ENCODE assay signal across 21 cellular contexts in genomic region chr6:31742894-31743293, GRCh38. TPM values are rescaled to one million over a fixed set of nuclear protein-coding genes. Genes with fewer than 3 reads are reported as not detected.
A peak's percentile ranks its signal among the peaks of the same experiment; 100 is the strongest.
DNase-seq lines count a peak whose midpoint lies in the region; ATAC-seq, FAIRE-seq and TF ChIP-seq lines count a peak whose summit lies in the region.
"Had no signal": no experiment of that assay in that cellular context is flagged by ENCODE, and none has a peak within 500 bp of the region (broad histone marks: within the 10 kb centered on the region; RNA-seq: fewer than 3 reads in every experiment).

No MANE protein-coding gene starts in this region.

- H3K4me1 Mint-ChIP-seq in nephron progenitor cell = peaks cover 86% of the 10 kb centered on the region

- FAIRE-seq in HepG2 (lab: Jason Lieb, UNC) = no peak
- FAIRE-seq: GM12891, GM18507 had no signal

- H3K4me3 ChIP-seq in HepG2 (replicated peaks in 1 of 3; ENCODE audit: insufficient read depth in 1 of 3, low read depth in 2 of 3, low read length in 3 of 3) (no peak overlapping the region), right lobe of liver (no peak overlapping the region), adrenal gland (no peak overlapping the region)
- H3K4me3 ChIP-seq: GM23248, MG63 had no signal

- peak overlapping the region; percentile 87 for H3K27ac Mint-ChIP-seq in nephron progenitor cell

- no peak for TF ChIP-seq POLR2A in HepG2 (IDR thresholded peaks at IDR 0.05; ENCODE audit: insufficient read depth in 1 of 2, low read depth in 2 of 2, low read length in 2 of 2)
- TF ChIP-seq POLR2A in right lobe of liver (IDR thresholded peaks at IDR 0.05) = no peak
- no peak for TF ChIP-seq POLR2A in adrenal gland (IDR thresholded peaks at IDR 0.05)

- H3K4me2 ChIP-seq in HepG2 (ENCODE audit: low read depth, low read length) = no peak overlapping the region

- WGBS in HepG2 (ENCODE audit: low lambda C conversion rate) = 96% methylated on average over 3 of the region's 3 CpGs
- 92% methylated on average over 3 of the region's 3 CpGs for WGBS in right lobe of liver (ENCODE audit: insufficient coverage, low coverage, low lambda C conversion rate, missing lambda C conversion rate)
- 91 to 95% (median 94%) methylated on average over 3 of the region's 3 CpGs for whole genome bisulfite sequencing in adrenal gland, 4 donors

- H3K9me3 Mint-ChIP-seq in nephron progenitor cell = no peaks in the 10 kb centered on the region

- ATAC-seq in HepG2 (no peak), right lobe of liver (no peak), HG03196 (IDR thresholded peaks at IDR 0.05; ENCODE audit: unreplicated experiment) (no peak)

- H3K4me1 ChIP-seq in HepG2 (ENCODE audit: insufficient read depth, low read length) = peaks cover 65% of the 10 kb centered on the region
- peaks cover 0 to 21% (median 0%) of the 10 kb centered on the region in 4 donors for H3K4me1 ChIP-seq in right lobe of liver
- H3K4me1 ChIP-seq in adrenal gland (replicated peaks in 1 of 2) = peaks cover 10 to 24% of the 10 kb centered on the region in 2 donors

- H4K20me1 ChIP-seq in HepG2 (ENCODE audit: insufficient read depth, low read length) = no peaks in the 10 kb centered on the region

- no peak overlapping the region for H3K4me3 Mint-ChIP-seq in nephron progenitor cell

- no peak for TF ChIP-seq RAD21 in HepG2 (CRISPR knock-in tag; IDR thresholded peaks at IDR 0.05)

- intact Hi-C loops in HepG2 (cut with micrococcal nuclease; ENCODE audit: unreplicated experiment) = no loop called here
- intact Hi-C loops in right lobe of liver (cut with DNase I) = no loop called here
- intact Hi-C loops in adrenal gland (cut with DNase I) = no loop called here

- POLR2A ChIA-PET in HepG2 (lab: Yijun Ruan, JAX) = no interaction called here

- H3K27ac ChIP-seq in HepG2 (ENCODE audit: extremely low read length, insufficient read depth, low read length) = no peak overlapping the region
- H3K27ac ChIP-seq in right lobe of liver = no peak overlapping the region
- no peak overlapping the region for H3K27ac ChIP-seq in adrenal gland
- H3K27ac ChIP-seq: C4-2B, GM23248 had no signal

- no peaks in the 10 kb centered on the region; a peak in 1 of 5 replicates for H3K27me3 ChIP-seq in HepG2 (ENCODE audit: control insufficient read depth in 1 of 2, insufficient read depth in 2 of 2, low read length in 2 of 2)
- no peaks in the 10 kb centered on the region for H3K27me3 ChIP-seq in right lobe of liver
- H3K27me3 ChIP-seq in adrenal gland = no peaks in the 10 kb centered on the region
- H3K27me3 ChIP-seq: MG63 had no signal

- H3K36me3 Mint-ChIP-seq in nephron progenitor cell (ENCODE audit: low read depth) = peaks cover 30% of the 10 kb centered on the region

- H3K36me3 ChIP-seq in HepG2 (replicated peaks in 1 of 2; ENCODE audit: control insufficient read depth in 1 of 2, insufficient read depth in 2 of 2, low read length in 2 of 2) = peaks cover 0 to 6% of the 10 kb centered on the region in 2 experiments; a peak in 3 of 5 replicates
- H3K36me3 ChIP-seq in right lobe of liver = no peaks in the 10 kb centered on the region
- no peaks in the 10 kb centered on the region for H3K36me3 ChIP-seq in adrenal gland (replicated peaks in 1 of 2)

- CTCF ChIA-PET in HepG2 (lab: Yijun Ruan, JAX; ENCODE audit: low intra/inter-chr PET ratio, low total read pairs) = no interaction called here

- H2AFZ ChIP-seq in HepG2 (ENCODE audit: low read length) = no peak overlapping the region
- H2AFZ ChIP-seq: GM23248 had no signal

- H3K79me2 ChIP-seq in HepG2 (ENCODE audit: insufficient read depth, low read length) = no peaks in the 10 kb centered on the region

- in situ Hi-C loops in HepG2 (cut with HindIII; ENCODE audit: extremely low pct_ligation_motif_present, low pct_unique_long_range_greater_than_20kb) = no loop called here

- TF ChIP-seq EP300 in HepG2 (IDR thresholded peaks at IDR 0.05; ENCODE audit: low read depth in 2 of 2, low read length in 2 of 2) (no peak), HepG2 (CRISPR knock-in tag; IDR thresholded peaks at IDR 0.05; ENCODE audit: borderline replicate concordance) (no peak)

- H3K9ac ChIP-seq in HepG2 (ENCODE audit: insufficient read depth, low read depth, low read length) = no peak overlapping the region
- H3K9ac ChIP-seq: GM23248 had no signal

- no peak for DNase-seq in HepG2 (ENCODE audit: low spot score)
- DNase-seq in right lobe of liver = no peak
- no peak for DNase-seq in nephron progenitor cell
- DNase-seq in adrenal gland = no peak
- no peak for DNase-seq in putamen (ENCODE audit: low spot score)
- DNase-seq: DMS 273 treated with DMSO at 0.1 percent for 48 hours, GF-D8, GM23248, HCEC 1CT, MG63, NCI-H1092, NCI-H146, NCI-H2081, NCI-H510A, NCI-H774, RPMI8226 had no signal

- TF ChIP-seq CTCF in HepG2 (CRISPR knock-in tag; IDR thresholded peaks at IDR 0.05) = no peak
- no peak for TF ChIP-seq CTCF in right lobe of liver (IDR thresholded peaks at IDR 0.05)
- no peak for TF ChIP-seq CTCF in nephron progenitor cell (IDR thresholded peaks at IDR 0.05)
- no peak for TF ChIP-seq CTCF in adrenal gland (IDR thresholded peaks at IDR 0.05)

- H3K9me3 ChIP-seq in HepG2 (ENCODE audit: low read length) (no peaks in the 10 kb centered on the region), right lobe of liver (no peaks in the 10 kb centered on the region), adrenal gland (replicated peaks in 1 of 3) (no peaks in the 10 kb centered on the region)
- H3K9me3 ChIP-seq: MG63 had no signal

- H3K27me3 Mint-ChIP-seq in nephron progenitor cell (ENCODE audit: low read depth, poor library complexity) = peaks cover 3% of the 10 kb centered on the region

- no TSS peak for BruUV-seq in HepG2 (replicated peaks; lab: Mats Ljungman, UMichigan)

RNA-seq across cellular contexts. Expression of gene MSH5, which starts 3.1 kb away (rescaled TPM):
- 2.5 and 10.2 TPM in 2 replicates for total RNA-seq in HepG2 (2016; rRNA removed; fragmentation: Illumina TruSeq; extraction: Trizol)
- 6.2 and 9.7 TPM in 2 replicates for total RNA-seq in HepG2 (2016; cell fraction: cytosol; rRNA removed; fragmentation: Illumina TruSeq; extraction: Trizol; ENCODE audit: low read depth)
- total RNA-seq in HepG2 (2016; cell fraction: insoluble cytoplasmic fraction; rRNA removed; fragmentation: Illumina TruSeq; extraction: Trizol) = 3.6 and 10.0 TPM in 2 replicates
- 3.8 and 4.3 TPM in 2 replicates for total RNA-seq in HepG2 (2016; cell fraction: membrane; rRNA removed; fragmentation: Illumina TruSeq; extraction: Trizol)
- total RNA-seq in HepG2 (2016; cell fraction: nucleus; rRNA removed; fragmentation: Illumina TruSeq; extraction: Trizol) = 23.2 and 28.8 TPM in 2 replicates
- 28.3 and 38.7 TPM in 2 replicates for polyA plus RNA-seq in HepG2 (2011; rRNA removed)
- polyA plus RNA-seq in HepG2 (2011; cell fraction: cytosol; rRNA removed) = 6.2 and 7.0 TPM in 2 replicates
- 221 and 280 TPM in 2 replicates for polyA plus RNA-seq in HepG2 (2011; cell fraction: nucleus; rRNA removed)
- polyA plus RNA-seq in HepG2 (2012) = 18.8 and 19.5 TPM in 2 replicates
- polyA plus RNA-seq in HepG2 (2016; cell fraction: cytosol; fragmentation: Illumina TruSeq; extraction: Trizol; ENCODE audit: low read depth) = 0.90 and 1.3 TPM in 2 replicates
- 2.9 and 3.2 TPM in 2 replicates for polyA plus RNA-seq in HepG2 (2016; cell fraction: insoluble cytoplasmic fraction; fragmentation: Illumina TruSeq; extraction: Trizol; ENCODE audit: low read depth)
- polyA plus RNA-seq in HepG2 (2016; cell fraction: membrane; fragmentation: Illumina TruSeq; extraction: Trizol; ENCODE audit: low read depth) = 1.5 and 2.2 TPM in 2 replicates
- 76.6 and 77.9 TPM in 2 replicates for polyA plus RNA-seq in HepG2 (2016; cell fraction: nucleus; fragmentation: Illumina TruSeq; extraction: Trizol; ENCODE audit: insufficient read depth, low read depth)
- 32.0 and 34.5 TPM in 2 replicates for polyA minus RNA-seq in HepG2 (2011; rRNA and poly(A)+ RNA removed; ENCODE audit: low replicate concordance)
- 3.9 and 5.5 TPM in 2 replicates for polyA minus RNA-seq in HepG2 (2011; cell fraction: cytosol; rRNA and poly(A)+ RNA removed)
- 84.3 and 91.3 TPM in 2 replicates for polyA minus RNA-seq in HepG2 (2011; cell fraction: nucleus; rRNA and poly(A)+ RNA removed)
- total RNA-seq in right lobe of liver = 1 to 10 TPM; 3.2 to 8.5 (median 4.3) TPM
- 10 to 100 TPM in 2 of 8 donors, 1 to 10 TPM in 6; 3.0 to 16.7 (median 5.8) TPM for total RNA-seq in adrenal gland
- 10 to 100 TPM in 2 of 3 donors, 1 to 10 TPM in 1; 3.6 to 24.5 (median 16.8) TPM for polyA plus RNA-seq in adrenal gland

RNA-seq across cellular contexts. Expression of gene CLIC1, which starts 6.6 kb away (rescaled TPM):
- 445 and 602 TPM in 2 replicates for total RNA-seq in HepG2 (2016; rRNA removed; fragmentation: Illumina TruSeq; extraction: Trizol)
- 267 and 295 TPM in 2 replicates for total RNA-seq in HepG2 (2016; cell fraction: cytosol; rRNA removed; fragmentation: Illumina TruSeq; extraction: Trizol; ENCODE audit: low read depth)
- 442 and 617 TPM in 2 replicates for total RNA-seq in HepG2 (2016; cell fraction: insoluble cytoplasmic fraction; rRNA removed; fragmentation: Illumina TruSeq; extraction: Trizol)
- 333 and 368 TPM in 2 replicates for total RNA-seq in HepG2 (2016; cell fraction: membrane; rRNA removed; fragmentation: Illumina TruSeq; extraction: Trizol)
- total RNA-seq in HepG2 (2016; cell fraction: nucleus; rRNA removed; fragmentation: Illumina TruSeq; extraction: Trizol) = 383 and 410 TPM in 2 replicates
- polyA plus RNA-seq in HepG2 (2011; rRNA removed) = 891 and 997 TPM in 2 replicates
- polyA plus RNA-seq in HepG2 (2011; cell fraction: cytosol; rRNA removed) = 1,063 and 1,114 TPM in 2 replicates
- 243 and 309 TPM in 2 replicates for polyA plus RNA-seq in HepG2 (2011; cell fraction: nucleus; rRNA removed)
- 684 and 693 TPM in 2 replicates for polyA plus RNA-seq in HepG2 (2012)
- polyA plus RNA-seq in HepG2 (2016; cell fraction: cytosol; fragmentation: Illumina TruSeq; extraction: Trizol; ENCODE audit: low read depth) = 249 and 300 TPM in 2 replicates
- 415 and 433 TPM in 2 replicates for polyA plus RNA-seq in HepG2 (2016; cell fraction: insoluble cytoplasmic fraction; fragmentation: Illumina TruSeq; extraction: Trizol; ENCODE audit: low read depth)
- 263 and 301 TPM in 2 replicates for polyA plus RNA-seq in HepG2 (2016; cell fraction: membrane; fragmentation: Illumina TruSeq; extraction: Trizol; ENCODE audit: low read depth)
- 609 and 612 TPM in 2 replicates for polyA plus RNA-seq in HepG2 (2016; cell fraction: nucleus; fragmentation: Illumina TruSeq; extraction: Trizol; ENCODE audit: insufficient read depth, low read depth)
- 509 and 745 TPM in 2 replicates for polyA minus RNA-seq in HepG2 (2011; rRNA and poly(A)+ RNA removed; ENCODE audit: low replicate concordance)
- 299 and 375 TPM in 2 replicates for polyA minus RNA-seq in HepG2 (2011; cell fraction: cytosol; rRNA and poly(A)+ RNA removed)
- 119 and 176 TPM in 2 replicates for polyA minus RNA-seq in HepG2 (2011; cell fraction: nucleus; rRNA and poly(A)+ RNA removed)
- 100 to 1,000 TPM in 1 of 6 experiments, 10 to 100 TPM in 5; 36.7 to 123 (median 62.0) TPM for total RNA-seq in right lobe of liver
- total RNA-seq in adrenal gland = 100 to 1,000 TPM; 176 to 281 (median 217) TPM
- polyA plus RNA-seq in adrenal gland = 100 to 1,000 TPM; 109 to 252 (median 146) TPM

RNA-seq across cellular contexts. Expression of gene DDAH2, which starts 13.8 kb away (rescaled TPM):
- total RNA-seq in HepG2 (2016; rRNA removed; fragmentation: Illumina TruSeq; extraction: Trizol) (14.4 and 16.4 TPM in 2 replicates), right lobe of liver (10 to 100 TPM; 16.3 to 27.5 (median 19.1) TPM), adrenal gland (10 to 100 TPM; 21.1 to 52.7 (median 33.1) TPM)
- 8.5 and 10.3 TPM in 2 replicates for total RNA-seq in HepG2 (2016; cell fraction: cytosol; rRNA removed; fragmentation: Illumina TruSeq; extraction: Trizol; ENCODE audit: low read depth)
- total RNA-seq in HepG2 (2016; cell fraction: insoluble cytoplasmic fraction; rRNA removed; fragmentation: Illumina TruSeq; extraction: Trizol) = 14.2 and 17.0 TPM in 2 replicates
- 10.5 and 14.6 TPM in 2 replicates for total RNA-seq in HepG2 (2016; cell fraction: membrane; rRNA removed; fragmentation: Illumina TruSeq; extraction: Trizol)
- 6.9 and 9.4 TPM in 2 replicates for total RNA-seq in HepG2 (2016; cell fraction: nucleus; rRNA removed; fragmentation: Illumina TruSeq; extraction: Trizol)
- polyA plus RNA-seq in HepG2 (2011; rRNA removed) (21.1 and 21.9 TPM in 2 replicates), adrenal gland (100 to 1,000 TPM in 2 of 3 donors, 1 to 10 TPM in 1; 6.4 to 202 (median 138) TPM)
- 17.3 and 27.4 TPM in 2 replicates for polyA plus RNA-seq in HepG2 (2011; cell fraction: cytosol; rRNA removed)
- 76.2 and 86.7 TPM in 2 replicates for polyA plus RNA-seq in HepG2 (2011; cell fraction: nucleus; rRNA removed)
- polyA plus RNA-seq in HepG2 (2012) = 12.9 and 21.1 TPM in 2 replicates
- 7.1 and 9.5 TPM in 2 replicates for polyA plus RNA-seq in HepG2 (2016; cell fraction: cytosol; fragmentation: Illumina TruSeq; extraction: Trizol; ENCODE audit: low read depth)
- polyA plus RNA-seq in HepG2 (2016; cell fraction: insoluble cytoplasmic fraction; fragmentation: Illumina TruSeq; extraction: Trizol; ENCODE audit: low read depth) = 12.9 and 17.0 TPM in 2 replicates
- 9.7 and 13.0 TPM in 2 replicates for polyA plus RNA-seq in HepG2 (2016; cell fraction: membrane; fragmentation: Illumina TruSeq; extraction: Trizol; ENCODE audit: low read depth)
- 21.1 and 21.5 TPM in 2 replicates for polyA plus RNA-seq in HepG2 (2016; cell fraction: nucleus; fragmentation: Illumina TruSeq; extraction: Trizol; ENCODE audit: insufficient read depth, low read depth)
- 8.4 and 17.2 TPM in 2 replicates for polyA minus RNA-seq in HepG2 (2011; rRNA and poly(A)+ RNA removed; ENCODE audit: low replicate concordance)
- 5.3 and 6.9 TPM in 2 replicates for polyA minus RNA-seq in HepG2 (2011; cell fraction: cytosol; rRNA and poly(A)+ RNA removed)
- polyA minus RNA-seq in HepG2 (2011; cell fraction: nucleus; rRNA and poly(A)+ RNA removed) = 10.2 and 10.7 TPM in 2 replicates

RNA-seq across cellular contexts. Expression of gene SAPCD1, which starts 19.6 kb away (rescaled TPM):
- total RNA-seq in HepG2 (2016; rRNA removed; fragmentation: Illumina TruSeq; extraction: Trizol) (0.56 and 2.5 TPM in 2 replicates), right lobe of liver (1 to 10 TPM in 2 of 6 experiments, under 1 TPM in 3, not detected in 1; 0.62 to 1.6 (median 0.90) TPM), adrenal gland (under 1 TPM in 3 of 8 donors, not detected in 5; 0.46 to 0.96 (median 0.71) TPM)
- total RNA-seq in HepG2 (2016; cell fraction: cytosol; rRNA removed; fragmentation: Illumina TruSeq; extraction: Trizol; ENCODE audit: low read depth) = 2.3 TPM in 2 replicates
- total RNA-seq in HepG2 (2016; cell fraction: insoluble cytoplasmic fraction; rRNA removed; fragmentation: Illumina TruSeq; extraction: Trizol) = 0.51 and 2.0 TPM in 2 replicates
- total RNA-seq in HepG2 (2016; cell fraction: membrane; rRNA removed; fragmentation: Illumina TruSeq; extraction: Trizol) = 0.90 and 0.96 TPM in 2 replicates
- total RNA-seq in HepG2 (2016; cell fraction: nucleus; rRNA removed; fragmentation: Illumina TruSeq; extraction: Trizol) = 2.3 and 5.6 TPM in 2 replicates
- polyA plus RNA-seq in HepG2 (2011; rRNA removed) (3.9 and 5.3 TPM in 2 replicates), adrenal gland (10 to 100 TPM in 1 of 3 donors, 1 to 10 TPM in 1, under 1 TPM in 1; 0.75 to 17.2 (median 6.0) TPM)
- polyA plus RNA-seq in HepG2 (2011; cell fraction: cytosol; rRNA removed) = 0.92 and 1.1 TPM in 2 replicates
- 49.5 and 69.8 TPM in 2 replicates for polyA plus RNA-seq in HepG2 (2011; cell fraction: nucleus; rRNA removed)
- 4.7 and 9.1 TPM in 2 replicates for polyA plus RNA-seq in HepG2 (2012)
- polyA plus RNA-seq in HepG2 (2016; cell fraction: cytosol; fragmentation: Illumina TruSeq; extraction: Trizol; ENCODE audit: low read depth) = 0.23 and 0.59 TPM in 2 replicates
- polyA plus RNA-seq in HepG2 (2016; cell fraction: insoluble cytoplasmic fraction; fragmentation: Illumina TruSeq; extraction: Trizol; ENCODE audit: low read depth) = 0.53 and 0.99 TPM in 2 replicates
- polyA plus RNA-seq in HepG2 (2016; cell fraction: membrane; fragmentation: Illumina TruSeq; extraction: Trizol; ENCODE audit: low read depth) = 0.41 and 0.44 TPM in 2 replicates
- polyA plus RNA-seq in HepG2 (2016; cell fraction: nucleus; fragmentation: Illumina TruSeq; extraction: Trizol; ENCODE audit: insufficient read depth, low read depth) = 12.4 and 21.2 TPM in 2 replicates
- not detected in 2 replicates for polyA minus RNA-seq in HepG2 (2011; rRNA and poly(A)+ RNA removed; ENCODE audit: low replicate concordance)
- polyA minus RNA-seq in HepG2 (2011; cell fraction: cytosol; rRNA and poly(A)+ RNA removed) = not detected in 2 replicates
- polyA minus RNA-seq in HepG2 (2011; cell fraction: nucleus; rRNA and poly(A)+ RNA removed) = 5.4 and 6.5 TPM in 2 replicates

RNA-seq across cellular contexts. Expression of gene MPIG6B, which starts 19.7 kb away (rescaled TPM):
- not detected in 2 replicates for total RNA-seq in HepG2 (2016; rRNA removed; fragmentation: Illumina TruSeq; extraction: Trizol)
- total RNA-seq in HepG2 (2016; cell fraction: cytosol; rRNA removed; fragmentation: Illumina TruSeq; extraction: Trizol; ENCODE audit: low read depth) = not detected in 2 replicates
- total RNA-seq in HepG2 (2016; cell fraction: insoluble cytoplasmic fraction; rRNA removed; fragmentation: Illumina TruSeq; extraction: Trizol) = not detected in 2 replicates
- total RNA-seq in HepG2 (2016; cell fraction: membrane; rRNA removed; fragmentation: Illumina TruSeq; extraction: Trizol) = not detected in 2 replicates
- not detected in 2 replicates for total RNA-seq in HepG2 (2016; cell fraction: nucleus; rRNA removed; fragmentation: Illumina TruSeq; extraction: Trizol)
- polyA plus RNA-seq in HepG2 (2011; rRNA removed) = not detected in 2 replicates
- not detected in 2 replicates for polyA plus RNA-seq in HepG2 (2011; cell fraction: cytosol; rRNA removed)
- not detected in 2 replicates for polyA plus RNA-seq in HepG2 (2011; cell fraction: nucleus; rRNA removed)
- 0.08 and 0.15 TPM in 2 replicates for polyA plus RNA-seq in HepG2 (2012)
- not detected in 2 replicates for polyA plus RNA-seq in HepG2 (2016; cell fraction: cytosol; fragmentation: Illumina TruSeq; extraction: Trizol; ENCODE audit: low read depth)
- not detected in 2 replicates for polyA plus RNA-seq in HepG2 (2016; cell fraction: insoluble cytoplasmic fraction; fragmentation: Illumina TruSeq; extraction: Trizol; ENCODE audit: low read depth)
- polyA plus RNA-seq in HepG2 (2016; cell fraction: membrane; fragmentation: Illumina TruSeq; extraction: Trizol; ENCODE audit: low read depth) = not detected in 2 replicates
- not detected in 2 replicates for polyA plus RNA-seq in HepG2 (2016; cell fraction: nucleus; fragmentation: Illumina TruSeq; extraction: Trizol; ENCODE audit: insufficient read depth, low read depth)
- polyA minus RNA-seq in HepG2 (2011; rRNA and poly(A)+ RNA removed; ENCODE audit: low replicate concordance) = not detected in 2 replicates
- polyA minus RNA-seq in HepG2 (2011; cell fraction: cytosol; rRNA and poly(A)+ RNA removed) = not detected in 2 replicates
- not detected in 2 replicates for polyA minus RNA-seq in HepG2 (2011; cell fraction: nucleus; rRNA and poly(A)+ RNA removed)
- total RNA-seq in right lobe of liver = under 1 TPM in 2 of 6 experiments, not detected in 4; 0.33 to 0.56 TPM
- under 1 TPM in 1 of 8 donors, not detected in 7; 0.65 TPM for total RNA-seq in adrenal gland
- polyA plus RNA-seq in adrenal gland = under 1 TPM in 2 of 3 donors, not detected in 1; 0.07 to 0.08 TPM
- total RNA-seq: Daoy, GM23248 had no signal
- polyA plus RNA-seq: GM23248 had no signal
